Comparison of ENCODE assay signal across 20 cellular contexts in genomic region chr10:90430186-90430585, GRCh38.
DNase-seq lines count a peak whose midpoint lies in the region; ATAC-seq lines count a peak whose summit lies in the region.
"Had no signal": no experiment of that assay in that cellular context is flagged by ENCODE, and none has a peak within 500 bp of the region (broad histone marks: within the 10 kb centered on the region; RNA-seq: fewer than 3 reads in every experiment).

No MANE protein-coding gene starts in this region.

- peak; percentile 17 for DNase-seq in GDM1 (lab: John Stamatoyannopoulos, UW)
- DNase-seq in MV-4-11 (lab: John Stamatoyannopoulos, UW) = peak; percentile 5
- peak; percentile 48 for DNase-seq in dermis blood vessel endothelial cell
- DNase-seq in mesendoderm = peak; percentile 21
- no peak for DNase-seq in DMS53 treated with DMSO at 0.1 percent for 48 hours (lab: John Stamatoyannopoulos, UW; ENCODE audit: unreplicated experiment)
- no peak for DNase-seq in middle frontal gyrus (ENCODE audit: extremely low spot score, low spot score)
- DNase-seq: 8988T; ACHN; AML-193; BE2C; CD4-positive, alpha-beta T cell; CD8-positive, alpha-beta memory T cell; DMS 273 treated with DMSO at 0.1 percent for 48 hours; DMS79 treated with DMSO at 0.1 percent for 48 hours; GOT3; HFFc6 had no signal

- no peak overlapping the region for H3K18ac ChIP-seq in mesendoderm (ENCODE audit: low read length)

- no peak overlapping the region for H2BK5ac ChIP-seq in mesendoderm (ENCODE audit: low read length)

- H3K4me3 ChIP-seq in mesendoderm (ENCODE audit: low read length) = no peak overlapping the region
- H3K4me3 ChIP-seq: A549; BLaER1 treated with 17β-estradiol and CSF1 and Interleukin-3, amounts not matched to agents 10 nM and 100 nM; HAP-1 had no signal

- no peaks in the 10 kb centered on the region for H3K4me1 ChIP-seq in mesendoderm (ENCODE audit: control insufficient read depth, low read depth, low read length)
- H3K4me1 ChIP-seq: A549; BE2C; BLaER1 treated with 17β-estradiol and CSF1 and Interleukin-3, amounts not matched to agents 10 nM and 100 nM; HAP-1 had no signal

- H3K27ac ChIP-seq in mesendoderm (ENCODE audit: low read depth, low read length) = no peak overlapping the region
- H3K27ac ChIP-seq: A549; BLaER1 treated with 17β-estradiol and CSF1 and Interleukin-3, amounts not matched to agents 10 nM and 100 nM had no signal

- no peak overlapping the region for H2BK120ac ChIP-seq in mesendoderm (ENCODE audit: low read depth, low read length)

- H4K5ac ChIP-seq in mesendoderm (ENCODE audit: low read length) = no peak overlapping the region

- H3K4ac ChIP-seq in mesendoderm (ENCODE audit: low read depth, low read length) = no peak overlapping the region

- no peak overlapping the region for H2AK5ac ChIP-seq in mesendoderm (ENCODE audit: low read length)

- no peak overlapping the region for H3K9ac ChIP-seq in mesendoderm (ENCODE audit: low read length)
- H3K9ac ChIP-seq: BLaER1 treated with 17β-estradiol and CSF1 and Interleukin-3, amounts not matched to agents 10 nM and 100 nM had no signal

- no peaks in the 10 kb centered on the region for H3K27me3 ChIP-seq in mesendoderm (ENCODE audit: insufficient read depth, low read length, poor library complexity)
- H3K27me3 ChIP-seq: BE2C; BLaER1 treated with 17β-estradiol and CSF1 and Interleukin-3, amounts not matched to agents 10 nM and 100 nM had no signal

- no peaks in the 10 kb centered on the region for H3K36me3 ChIP-seq in mesendoderm (ENCODE audit: control insufficient read depth, insufficient read depth, low read length)
- H3K36me3 ChIP-seq: BE2C; BLaER1 treated with 17β-estradiol and CSF1 and Interleukin-3, amounts not matched to agents 10 nM and 100 nM; HAP-1 had no signal

- WGBS in mesendoderm (ENCODE audit: extremely low coverage, insufficient coverage, low lambda C conversion rate) = no CpG with 5 or more reads among the region's 1 CpG

- H3K23ac ChIP-seq in mesendoderm (ENCODE audit: low read length) = no peak overlapping the region

- H4K8ac ChIP-seq in mesendoderm (ENCODE audit: low read depth, low read length) = no peak overlapping the region

- no peaks in the 10 kb centered on the region for H3K79me2 ChIP-seq in mesendoderm (ENCODE audit: control insufficient read depth, insufficient read depth, low read length)

- H2BK15ac ChIP-seq in mesendoderm (replicated peaks; ENCODE audit: low read depth) = no peak overlapping the region

- H3K79me1 ChIP-seq in mesendoderm (ENCODE audit: low read length) = no peaks in the 10 kb centered on the region

- H3K56ac ChIP-seq in mesendoderm (ENCODE audit: low read length) = no peak overlapping the region

- ATAC-seq in HG03460 (IDR thresholded peaks at IDR 0.05; ENCODE audit: unreplicated experiment) = no peak
- ATAC-seq: A549 had no signal

- H3K4me2 ChIP-seq in mesendoderm (ENCODE audit: low read length) = no peak overlapping the region
- H3K4me2 ChIP-seq: A549; BLaER1 treated with 17β-estradiol and CSF1 and Interleukin-3, amounts not matched to agents 10 nM and 100 nM had no signal

Comparison
In these comparisons a context has a peak if more than half of its experiments do, and no peak if none do; other contexts are left out.
1. DNase-seq: peak in GDM1 (single experiment), MV-4-11 (single experiment), dermis blood vessel endothelial cell (single experiment) and mesendoderm (single experiment); none in DMS53 treated with DMSO at 0.1 percent for 48 hours (single experiment) and middle frontal gyrus (single experiment).